Comparison of ENCODE assay signal across 18 cellular contexts in the genomic region with DNA sequence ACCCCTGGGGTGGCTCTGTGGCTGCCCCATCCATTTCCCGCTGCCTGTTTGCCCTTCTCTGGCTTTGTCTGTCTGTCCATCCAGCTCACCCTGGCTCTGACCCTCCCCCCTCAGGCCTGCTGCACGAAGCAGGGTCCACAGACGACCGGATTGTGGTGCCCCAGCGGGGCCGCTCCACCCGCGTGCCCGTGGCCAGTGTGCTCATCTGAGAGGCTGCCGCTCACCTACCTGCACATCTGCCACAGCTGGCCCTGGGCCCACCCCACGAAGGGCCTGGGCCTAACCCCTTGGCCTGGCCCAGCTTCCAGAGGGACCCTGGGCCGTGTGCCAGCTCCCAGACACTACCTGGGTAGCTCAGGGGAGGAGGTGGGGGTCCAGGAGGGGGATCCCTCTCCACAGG. TPM values are rescaled to one million over a fixed set of nuclear protein-coding genes. Genes with fewer than 3 reads are reported as not detected.
DNase-seq lines count a peak whose midpoint lies in the region; ATAC-seq lines count a peak whose summit lies in the region.
"Had no signal": no experiment of that assay in that cellular context is flagged by ENCODE, and none has a peak within 500 bp of the region (broad histone marks: within the 10 kb centered on the region; RNA-seq: fewer than 3 reads in every experiment).

No MANE protein-coding gene starts in this region.

- H3K4me1 ChIP-seq in BLaER1 = peaks cover 57% of the 10 kb centered on the region
- H3K4me1 ChIP-seq in CD8-positive, alpha-beta memory T cell (ENCODE audit: insufficient read depth, low read length) = peaks cover 36% of the 10 kb centered on the region
- peaks cover 35% of the 10 kb centered on the region in 2 donors for H3K4me1 ChIP-seq in naive thymus-derived CD4-positive, alpha-beta T cell (ENCODE audit: control insufficient read depth in 2 of 2, insufficient read depth in 2 of 2, low read length in 2 of 2)

- CTCF ChIA-PET in CD8-positive, alpha-beta memory T cell (lab: Charles Lee) = interaction anchor here (6.3 kb wide), 1 partner anchor 10 kb away, joined by 41 read pairs; the partner anchor contains the start of gene SPNS1
- CTCF ChIA-PET in activated CD8-positive, alpha-beta T cell treated with anti-CD3 and anti-CD28 coated beads, Interleukin-2, amount 10 ng/mL, durations not matched to agents 7 days and 5 days (lab: Charles Lee) = interaction anchor here (0.9 to 2.9 kb wide), 3 partner anchors 10 to 37 kb away, joined by 3 to 14 read pairs (median 4); partner anchors contain the start of gene SPNS1
- CTCF ChIA-PET in naive thymus-derived CD4-positive, alpha-beta T cell (lab: Charles Lee) = interaction anchor here (1.8 kb wide), 1 partner anchor 9 kb away, joined by 5 read pairs; the partner anchor contains the start of gene SPNS1

- peaks cover 62% of the 10 kb centered on the region for H3K36me3 ChIP-seq in BLaER1
- peaks cover 30% of the 10 kb centered on the region for H3K36me3 ChIP-seq in CD8-positive, alpha-beta memory T cell (ENCODE audit: insufficient read depth, low read length)
- peaks cover 0 to 65% (median 9%) of the 10 kb centered on the region in 3 experiments for H3K36me3 ChIP-seq in naive thymus-derived CD4-positive, alpha-beta T cell (ENCODE audit: control insufficient read depth in 2 of 3, insufficient read depth in 3 of 3, low read length in 3 of 3)

- H3K9ac ChIP-seq in BLaER1 = peak overlapping the region; percentile 57

- in situ Hi-C loops in ACHN (cut with HindIII; ENCODE audit: low pct_ligation_motif_present, low pct_unique_long_range_greater_than_20kb, low sequenced_read_pairs) = no loop called here

- peak overlapping the region; percentile 65 to 99 (median 97) for H3K4me3 Mint-ChIP-seq in CD8-positive, alpha-beta memory T cell
- peak overlapping the region; percentile 100 for H3K4me3 Mint-ChIP-seq in activated CD8-positive, alpha-beta T cell treated with anti-CD3 and anti-CD28 coated beads, Interleukin-2, amount 10 ng/mL, durations not matched to agents 7 days and 5 days
- H3K4me3 Mint-ChIP-seq in naive thymus-derived CD4-positive, alpha-beta T cell = peak overlapping the region; percentile 76 to 100 (median 97)

- POLR2A ChIA-PET in CD8-positive, alpha-beta memory T cell (lab: Charles Lee) = interaction anchor here (0.7 to 4.1 kb wide), 4 partner anchors 10 to 161 kb away, joined by 3 to 20 read pairs (median 4); partner anchors contain the start of genes ATXN2L and SPNS1
- POLR2A ChIA-PET in activated CD8-positive, alpha-beta T cell treated with anti-CD3 and anti-CD28 coated beads, Interleukin-2, amount 10 ng/mL, durations not matched to agents 7 days and 5 days (lab: Charles Lee) = interaction anchor here (0.9 to 4.2 kb wide), 5 partner anchors 9 to 37 kb away, joined by 3 to 24 read pairs (median 6); no protein-coding TSS in a partner anchor
- POLR2A ChIA-PET in naive thymus-derived CD4-positive, alpha-beta T cell (lab: Charles Lee) = interaction anchor here (0.5 to 8.7 kb wide), 9 partner anchors 7 to 916 kb away, joined by 3 to 194 read pairs (median 28); partner anchors contain the start of genes ASPHD1, NFATC2IP, RABEP2 and SPNS1

- peak overlapping the region; percentile 77 to 98 (median 93) for H3K27ac Mint-ChIP-seq in CD8-positive, alpha-beta memory T cell
- peak overlapping the region; percentile 94 for H3K27ac Mint-ChIP-seq in activated CD8-positive, alpha-beta T cell treated with anti-CD3 and anti-CD28 coated beads, Interleukin-2, amount 10 ng/mL, durations not matched to agents 7 days and 5 days
- H3K27ac Mint-ChIP-seq in naive thymus-derived CD4-positive, alpha-beta T cell = peak overlapping the region; percentile 80 to 98 (median 90)

- DNase-seq in CD8-positive, alpha-beta memory T cell = no peak
- no peak for DNase-seq in activated CD8-positive, alpha-beta T cell treated with anti-CD3 and anti-CD28 coated beads, Interleukin-2, amount 10 ng/mL, durations not matched to agents 7 days and 5 days
- no peak for DNase-seq in naive thymus-derived CD4-positive, alpha-beta T cell
- no peak for DNase-seq in NCI-H1436 treated with DMSO at 0.1 percent for 48 hours (lab: John Stamatoyannopoulos, UW)
- no peak for DNase-seq in ACHN
- DNase-seq in D341Med (ENCODE audit: low spot score) = no peak
- DNase-seq: anterior cingulate cortex, cortex of kidney, GOT3, hippocampal formation, KG1, NCI-H2029 had no signal

- intact Hi-C loops in naive thymus-derived CD4-positive, alpha-beta T cell (cut with micrococcal nuclease) = loop anchor here (2.0 kb wide), 2 partner anchors 25 to 29 kb away; no protein-coding TSS in a partner anchor

- H3K9me3 ChIP-seq in BLaER1 = peaks cover 11% of the 10 kb centered on the region
- peaks cover 7% of the 10 kb centered on the region for H3K9me3 ChIP-seq in CD8-positive, alpha-beta memory T cell (ENCODE audit: low read length)
- no peaks in the 10 kb centered on the region for H3K9me3 ChIP-seq in naive thymus-derived CD4-positive, alpha-beta T cell (ENCODE audit: control insufficient read depth in 2 of 3, low read length in 3 of 3)

- H3K4me3 ChIP-seq in BLaER1 = peak overlapping the region; percentile 60
- H3K4me3 ChIP-seq in CD8-positive, alpha-beta memory T cell (ENCODE audit: low read length) = peak overlapping the region; percentile 75
- H3K4me3 ChIP-seq in naive thymus-derived CD4-positive, alpha-beta T cell (ENCODE audit: low read length) = peak overlapping the region; percentile 98

- no peak for ATAC-seq in activated CD8-positive, alpha-beta T cell treated with anti-CD3 and anti-CD28 coated beads, Interleukin-2, amount 10 ng/mL, durations not matched to agents 7 days and 5 days
- no peak for ATAC-seq in naive thymus-derived CD4-positive, alpha-beta T cell
- no peak for ATAC-seq in HG02759 (IDR thresholded peaks at IDR 0.05; ENCODE audit: unreplicated experiment)

- peaks cover 0 to 7% (median 1%) of the 10 kb centered on the region in 5 donors for H3K9me3 Mint-ChIP-seq in CD8-positive, alpha-beta memory T cell
- H3K9me3 Mint-ChIP-seq in activated CD8-positive, alpha-beta T cell treated with anti-CD3 and anti-CD28 coated beads, Interleukin-2, amount 10 ng/mL, durations not matched to agents 7 days and 5 days (ENCODE audit: insufficient read depth) = peaks cover 11% of the 10 kb centered on the region
- peaks cover 2 to 10% (median 8%) of the 10 kb centered on the region in 11 donors for H3K9me3 Mint-ChIP-seq in naive thymus-derived CD4-positive, alpha-beta T cell

- no peaks in the 10 kb centered on the region for H4K20me1 ChIP-seq in BLaER1

- H3K36me3 Mint-ChIP-seq in CD8-positive, alpha-beta memory T cell = peaks cover 16 to 78% (median 19%) of the 10 kb centered on the region in 3 donors
- H3K36me3 Mint-ChIP-seq in activated CD8-positive, alpha-beta T cell treated with anti-CD3 and anti-CD28 coated beads, Interleukin-2, amount 10 ng/mL, durations not matched to agents 7 days and 5 days (ENCODE audit: low read depth) = peaks cover 78% of the 10 kb centered on the region
- peaks cover 22 to 68% (median 40%) of the 10 kb centered on the region in 5 donors for H3K36me3 Mint-ChIP-seq in naive thymus-derived CD4-positive, alpha-beta T cell

- H3K27ac ChIP-seq in BLaER1 = peak overlapping the region; percentile 63
- peak overlapping the region; percentile 54 for H3K27ac ChIP-seq in CD8-positive, alpha-beta memory T cell (ENCODE audit: low read depth, low read length)
- peak overlapping the region; percentile 87 for H3K27ac ChIP-seq in naive thymus-derived CD4-positive, alpha-beta T cell (ENCODE audit: low read depth, low read length)
- H3K27ac ChIP-seq: C4-2B, RWPE1 had no signal

- peak overlapping the region; percentile 97 for H3K4me2 ChIP-seq in BLaER1

- H3K27me3 ChIP-seq in BLaER1 = no peaks in the 10 kb centered on the region
- H3K27me3 ChIP-seq in CD8-positive, alpha-beta memory T cell (ENCODE audit: insufficient read depth, low read length, poor library complexity, severe bottlenecking) = no peaks in the 10 kb centered on the region
- no peaks in the 10 kb centered on the region for H3K27me3 ChIP-seq in naive thymus-derived CD4-positive, alpha-beta T cell (ENCODE audit: control insufficient read depth in 2 of 2, insufficient read depth in 2 of 2, low read length in 2 of 2)

- no peaks in the 10 kb centered on the region for H3K27me3 Mint-ChIP-seq in CD8-positive, alpha-beta memory T cell
- H3K27me3 Mint-ChIP-seq in activated CD8-positive, alpha-beta T cell treated with anti-CD3 and anti-CD28 coated beads, Interleukin-2, amount 10 ng/mL, durations not matched to agents 7 days and 5 days (ENCODE audit: low read depth) = no peaks in the 10 kb centered on the region
- H3K27me3 Mint-ChIP-seq in naive thymus-derived CD4-positive, alpha-beta T cell = no peaks in the 10 kb centered on the region

- H3K4me1 Mint-ChIP-seq in CD8-positive, alpha-beta memory T cell = peaks cover 32 to 57% (median 37%) of the 10 kb centered on the region in 3 donors
- H3K4me1 Mint-ChIP-seq in activated CD8-positive, alpha-beta T cell treated with anti-CD3 and anti-CD28 coated beads, Interleukin-2, amount 10 ng/mL, durations not matched to agents 7 days and 5 days (ENCODE audit: low read depth) = peaks cover 46% of the 10 kb centered on the region
- H3K4me1 Mint-ChIP-seq in naive thymus-derived CD4-positive, alpha-beta T cell = peaks cover 35 to 48% (median 43%) of the 10 kb centered on the region in 7 donors

RNA-seq across cellular contexts. Expression of gene LAT, which starts 0.8 kb away (rescaled TPM):
- 100 to 1,000 TPM; 195 to 203 TPM for total RNA-seq in CD8-positive, alpha-beta memory T cell
- 331 TPM for polyA plus RNA-seq in CD8-positive, alpha-beta memory T cell
- 100 to 1,000 TPM; 270 to 288 TPM for total RNA-seq in activated CD8-positive, alpha-beta T cell treated with anti-CD3 and anti-CD28 coated beads, Interleukin-2, amount 10 ng/mL, durations not matched to agents 7 days and 5 days
- total RNA-seq in naive thymus-derived CD4-positive, alpha-beta T cell = 100 to 1,000 TPM; 179 to 476 (median 342) TPM
- polyA plus RNA-seq in naive thymus-derived CD4-positive, alpha-beta T cell = 100 to 1,000 TPM; 317 to 445 TPM

RNA-seq across cellular contexts. Expression of gene SPNS1, which starts 9.5 kb away (rescaled TPM):
- total RNA-seq in CD8-positive, alpha-beta memory T cell = 10 to 100 TPM; 36.5 to 40.9 TPM
- polyA plus RNA-seq in CD8-positive, alpha-beta memory T cell = 33.2 TPM
- 10 to 100 TPM; 28.3 to 29.0 TPM for total RNA-seq in activated CD8-positive, alpha-beta T cell treated with anti-CD3 and anti-CD28 coated beads, Interleukin-2, amount 10 ng/mL, durations not matched to agents 7 days and 5 days
- total RNA-seq in naive thymus-derived CD4-positive, alpha-beta T cell = 10 to 100 TPM; 31.1 to 47.0 (median 42.1) TPM
- polyA plus RNA-seq in naive thymus-derived CD4-positive, alpha-beta T cell = 10 to 100 TPM; 22.6 to 40.4 TPM

RNA-seq across cellular contexts. Expression of gene NFATC2IP, which starts 33.4 kb away (rescaled TPM):
- total RNA-seq in CD8-positive, alpha-beta memory T cell = 10 to 100 TPM; 75.1 to 77.0 TPM
- 35.0 TPM for polyA plus RNA-seq in CD8-positive, alpha-beta memory T cell
- 100 to 1,000 TPM; 113 to 120 TPM for total RNA-seq in activated CD8-positive, alpha-beta T cell treated with anti-CD3 and anti-CD28 coated beads, Interleukin-2, amount 10 ng/mL, durations not matched to agents 7 days and 5 days
- total RNA-seq in naive thymus-derived CD4-positive, alpha-beta T cell = 100 to 1,000 TPM in 3 of 5 experiments, 10 to 100 TPM in 2; 70.9 to 117 (median 111) TPM
- 10 to 100 TPM; 26.0 to 37.8 TPM for polyA plus RNA-seq in naive thymus-derived CD4-positive, alpha-beta T cell

RNA-seq across cellular contexts. Expression of gene CD19, which starts 52.3 kb away (rescaled TPM):
- total RNA-seq in CD8-positive, alpha-beta memory T cell = not detected
- polyA plus RNA-seq in CD8-positive, alpha-beta memory T cell = not detected
- total RNA-seq in activated CD8-positive, alpha-beta T cell treated with anti-CD3 and anti-CD28 coated beads, Interleukin-2, amount 10 ng/mL, durations not matched to agents 7 days and 5 days = under 1 TPM; 0.52 to 0.68 TPM
- total RNA-seq in naive thymus-derived CD4-positive, alpha-beta T cell = 1 to 10 TPM in 1 of 5 experiments, under 1 TPM in 4; 0.22 to 3.0 (median 0.32) TPM
- under 1 TPM; 0.40 to 0.58 TPM for polyA plus RNA-seq in naive thymus-derived CD4-positive, alpha-beta T cell
- total RNA-seq: myocyte, pulmonary artery endothelial cell had no signal

RNA-seq across cellular contexts. Expression of gene RABEP2, which starts 59.1 kb away (rescaled TPM):
- total RNA-seq in CD8-positive, alpha-beta memory T cell = 10 to 100 TPM; 20.8 to 21.7 TPM
- 6.6 TPM for polyA plus RNA-seq in CD8-positive, alpha-beta memory T cell
- total RNA-seq in activated CD8-positive, alpha-beta T cell treated with anti-CD3 and anti-CD28 coated beads, Interleukin-2, amount 10 ng/mL, durations not matched to agents 7 days and 5 days = 10 to 100 TPM; 22.5 to 23.2 TPM
- total RNA-seq in naive thymus-derived CD4-positive, alpha-beta T cell = 10 to 100 TPM; 19.9 to 30.3 (median 27.3) TPM
- polyA plus RNA-seq in naive thymus-derived CD4-positive, alpha-beta T cell = 1 to 10 TPM; 4.4 to 7.5 TPM
